In the genomic region with DNA sequence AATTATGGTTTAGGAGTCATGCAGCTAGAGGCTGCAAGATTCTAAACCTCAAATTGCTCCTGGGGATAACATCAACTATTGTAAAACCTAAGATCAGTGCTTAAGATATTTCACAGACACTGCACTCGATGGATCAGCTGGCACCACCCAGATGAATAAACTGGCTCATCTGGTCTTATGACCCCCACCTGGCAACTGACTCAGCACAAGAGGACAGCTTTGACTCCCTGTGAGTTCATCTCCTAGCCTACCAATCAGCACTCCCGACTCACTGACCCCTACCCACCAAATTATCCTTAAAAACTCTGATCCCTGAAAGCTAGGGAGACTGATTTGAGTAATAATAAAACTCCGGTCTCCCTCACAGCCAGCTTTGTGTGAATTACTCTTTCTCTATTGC, we compare ENCODE assay signal across 9 cellular contexts.
DNase-seq lines count a peak whose midpoint lies in the region.
"Had no signal": no experiment of that assay in that cellular context is flagged by ENCODE, and none has a peak within 500 bp of the region (broad histone marks: within the 10 kb centered on the region; RNA-seq: fewer than 3 reads in every experiment).

No MANE protein-coding gene starts in this region.

- peak overlapping the region in 4 of 7 experiments; percentile 63 to 79 (median 77) for H3K4me3 ChIP-seq in skin epidermis

- H3K27ac ChIP-seq in epithelial cell of prostate (peak overlapping the region; percentile 71), skin epidermis (peak overlapping the region in 10 of 21 experiments; percentile 71 to 93 (median 86))

- DNase-seq in DMS 273 (lab: John Stamatoyannopoulos, UW; ENCODE audit: unreplicated experiment) (peak; percentile 27), DMS 273 treated with DMSO at 0.1 percent for 48 hours (lab: John Stamatoyannopoulos, UW) (no peak), RKO (ENCODE audit: low spot score) (peak; percentile 81), epithelial cell of prostate (ENCODE audit: low read depth, low spot score) (no peak), CD1c-positive myeloid dendritic cell (ENCODE audit: extremely low spot score) (no peak), midbrain (lab: John Stamatoyannopoulos, UW) (no peak), GM03348 (ENCODE audit: low spot score) (no peak)
- DNase-seq: NCI-H1694 had no signal

Comparison
In these comparisons a context has a peak if more than half of its experiments do, and no peak if none do; other contexts are left out.
1. DNase-seq: peak in DMS 273 (single experiment) and RKO (single experiment); none in DMS 273 treated with DMSO at 0.1 percent for 48 hours (single experiment), epithelial cell of prostate (single experiment), CD1c-positive myeloid dendritic cell (single experiment), midbrain (single experiment) and GM03348 (single experiment).